19 cellular contexts compared by ENCODE assay signal in the genomic region with DNA sequence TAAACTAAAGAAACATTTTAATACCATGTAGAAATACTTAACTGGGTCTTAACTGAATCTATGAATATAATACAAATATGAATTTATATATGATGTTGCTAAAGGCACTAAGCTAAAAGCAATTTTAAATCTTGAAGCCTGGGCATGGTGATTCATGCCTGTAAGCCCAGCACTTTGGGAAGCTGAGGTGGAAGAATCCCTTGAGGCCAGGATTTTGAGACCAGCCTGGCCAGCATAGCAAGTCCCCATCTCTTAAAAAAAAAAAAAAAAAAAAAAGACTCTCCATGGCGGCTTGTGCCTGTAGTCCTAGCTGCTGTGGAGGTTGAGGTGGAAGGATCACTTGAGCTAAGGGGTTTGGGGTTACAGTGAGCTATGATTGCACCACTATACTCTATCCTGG.
A peak's percentile ranks its signal among the peaks of the same experiment; 100 is the strongest.
DNase-seq lines count a peak whose midpoint lies in the region; ATAC-seq and TF ChIP-seq lines count a peak whose summit lies in the region.
"Had no signal": no experiment of that assay in that cellular context is flagged by ENCODE, and none has a peak within 500 bp of the region (broad histone marks: within the 10 kb centered on the region; RNA-seq: fewer than 3 reads in every experiment).

No MANE protein-coding gene starts in this region.

- H3K27me3 ChIP-seq in right atrium auricular region (no peaks in the 10 kb centered on the region), aorta (ENCODE audit: control insufficient read depth in 1 of 2, insufficient read depth in 2 of 2, low read length in 1 of 2) (no peaks in the 10 kb centered on the region)
- H3K27me3 ChIP-seq: right lobe of liver had no signal

- H3K4me3 ChIP-seq in right atrium auricular region = no peak overlapping the region
- no peak overlapping the region for H3K4me3 ChIP-seq in epithelial cell of esophagus (ENCODE audit: low read length)
- no peak overlapping the region for H3K4me3 ChIP-seq in aorta (ENCODE audit: low read length in 2 of 2)
- H3K4me3 ChIP-seq: right lobe of liver had no signal

- H3K4me1 ChIP-seq in right atrium auricular region = peaks cover 0 to 42% of the 10 kb centered on the region in 2 donors
- peaks cover 2 to 3% of the 10 kb centered on the region in 2 donors for H3K4me1 ChIP-seq in aorta (ENCODE audit: control insufficient read depth in 1 of 2, insufficient read depth in 2 of 2, low read length in 2 of 2)
- H3K4me1 ChIP-seq: Caco-2, right lobe of liver had no signal

- H3K27ac ChIP-seq in right atrium auricular region (peak overlapping the region; percentile 83 to 88), aorta (ENCODE audit: low read depth in 1 of 2, low read length in 2 of 2) (peak overlapping the region in 1 of 2 donors; percentile 25)

- ATAC-seq in Right ventricle myocardium superior (ENCODE audit: poor library complexity) (no peak), aorta (ENCODE audit: low FRiP score) (no peak)
- ATAC-seq: right lobe of liver had no signal

- H3K4me1 Mint-ChIP-seq in osteocyte (ENCODE audit: unreplicated experiment) = peaks cover 35% of the 10 kb centered on the region

- intact Hi-C loops in Right ventricle myocardium superior (cut with DNase I) (no loop called here), aorta (cut with DNase I) (loop anchor here (2.0 to 5.0 kb wide), 2 partner anchors 17 to 41 kb away; no protein-coding TSS in a partner anchor)

- DNase-seq in right atrium auricular region (ENCODE audit: low spot score) (no peak), Right ventricle myocardium superior (no peak), epithelial cell of esophagus (ENCODE audit: low read depth) (peak; percentile 58), osteocyte (ENCODE audit: extremely low spot score, unreplicated experiment) (no peak), aorta (no peak), C1 segment of cervical spinal cord (lab: John Stamatoyannopoulos, UW) (no peak), NCI-H226 (no peak)
- DNase-seq in effector CD4-positive, alpha-beta T cell = no peak
- DNase-seq: activated B cell treated with CpG ODN at 0.5 μM for 24 hours; activated gamma-delta T cell treated with Interleukin-2 at 50 U/mL for 16 hours; Caco-2; effector CD8-positive, alpha-beta T cell; foreskin melanocyte; mammary epithelial cell; NCI-H2029 treated with DMSO at 0.1 percent for 48 hours; NCI-H526; right lobe of liver; stimulated activated CD4-positive, alpha-beta T cell treated with anti-CD3 and anti-CD28 coated beads, Interleukin-4, amount 100 ng/mL, for 4 hours had no signal

- H3K9me3 Mint-ChIP-seq in osteocyte (ENCODE audit: unreplicated experiment) = no peaks in the 10 kb centered on the region

- H3K9me3 ChIP-seq in right atrium auricular region (no peaks in the 10 kb centered on the region), aorta (ENCODE audit: control insufficient read depth, low read length) (no peaks in the 10 kb centered on the region)
- H3K9me3 ChIP-seq: right lobe of liver had no signal

- no peak overlapping the region for H3K4me3 Mint-ChIP-seq in osteocyte (ENCODE audit: unreplicated experiment)
- H3K4me3 Mint-ChIP-seq: activated B cell treated with CpG ODN at 0.5 μM for 24 hours had no signal

- H3K36me3 ChIP-seq in right atrium auricular region (no peaks in the 10 kb centered on the region), aorta (ENCODE audit: control insufficient read depth in 1 of 2, insufficient read depth in 2 of 2, low read length in 1 of 2) (no peaks in the 10 kb centered on the region)
- H3K36me3 ChIP-seq: right lobe of liver had no signal

- TF ChIP-seq CTCF in right atrium auricular region (IDR thresholded peaks at IDR 0.05) (no peak), epithelial cell of esophagus (IDR thresholded peaks at IDR 0.05; ENCODE audit: insufficient read depth, low read depth, low read length, missing control alignments) (no peak), osteocyte (IDR thresholded peaks at IDR 0.05) (no peak)

- H3K36me3 Mint-ChIP-seq in osteocyte (ENCODE audit: unreplicated experiment) = peaks cover 24% of the 10 kb centered on the region

- peak overlapping the region; percentile 97 for H3K27ac Mint-ChIP-seq in osteocyte (ENCODE audit: unreplicated experiment)
- H3K27ac Mint-ChIP-seq: activated B cell treated with CpG ODN at 0.5 μM for 24 hours had no signal

- no peaks in the 10 kb centered on the region for H3K27me3 Mint-ChIP-seq in osteocyte (ENCODE audit: unreplicated experiment)
- H3K27me3 Mint-ChIP-seq: activated B cell treated with CpG ODN at 0.5 μM for 24 hours, type B pancreatic cell had no signal

- 90% methylated on average over 1 of the region's 1 CpG for WGBS in aorta, 2 donors
